8 cellular contexts compared by ENCODE assay signal in the genomic region with DNA sequence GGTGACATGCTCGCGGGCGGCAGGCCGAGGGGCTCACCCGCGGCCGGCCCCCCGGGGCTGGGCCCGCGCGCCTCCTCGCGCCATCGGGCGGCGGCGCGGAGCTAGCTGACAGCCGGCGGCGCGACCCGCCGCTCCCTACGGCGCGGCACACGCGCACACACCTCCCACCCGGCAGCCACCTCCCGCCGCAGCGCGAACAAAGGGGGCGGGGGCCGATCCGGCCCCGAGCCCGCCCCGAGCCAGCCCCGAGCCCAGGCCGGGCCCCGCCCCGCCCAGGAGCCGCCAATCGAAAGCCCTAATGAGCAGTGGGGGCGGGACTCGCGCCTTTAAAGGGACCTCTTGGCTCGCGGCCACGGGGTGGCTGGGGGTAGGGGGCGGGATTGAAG. TPM values are rescaled to one million over a fixed set of nuclear protein-coding genes. Genes with fewer than 3 reads are reported as not detected.
DNase-seq lines count a peak whose midpoint lies in the region; ATAC-seq and TF ChIP-seq lines count a peak whose summit lies in the region.

A gene with protein sequence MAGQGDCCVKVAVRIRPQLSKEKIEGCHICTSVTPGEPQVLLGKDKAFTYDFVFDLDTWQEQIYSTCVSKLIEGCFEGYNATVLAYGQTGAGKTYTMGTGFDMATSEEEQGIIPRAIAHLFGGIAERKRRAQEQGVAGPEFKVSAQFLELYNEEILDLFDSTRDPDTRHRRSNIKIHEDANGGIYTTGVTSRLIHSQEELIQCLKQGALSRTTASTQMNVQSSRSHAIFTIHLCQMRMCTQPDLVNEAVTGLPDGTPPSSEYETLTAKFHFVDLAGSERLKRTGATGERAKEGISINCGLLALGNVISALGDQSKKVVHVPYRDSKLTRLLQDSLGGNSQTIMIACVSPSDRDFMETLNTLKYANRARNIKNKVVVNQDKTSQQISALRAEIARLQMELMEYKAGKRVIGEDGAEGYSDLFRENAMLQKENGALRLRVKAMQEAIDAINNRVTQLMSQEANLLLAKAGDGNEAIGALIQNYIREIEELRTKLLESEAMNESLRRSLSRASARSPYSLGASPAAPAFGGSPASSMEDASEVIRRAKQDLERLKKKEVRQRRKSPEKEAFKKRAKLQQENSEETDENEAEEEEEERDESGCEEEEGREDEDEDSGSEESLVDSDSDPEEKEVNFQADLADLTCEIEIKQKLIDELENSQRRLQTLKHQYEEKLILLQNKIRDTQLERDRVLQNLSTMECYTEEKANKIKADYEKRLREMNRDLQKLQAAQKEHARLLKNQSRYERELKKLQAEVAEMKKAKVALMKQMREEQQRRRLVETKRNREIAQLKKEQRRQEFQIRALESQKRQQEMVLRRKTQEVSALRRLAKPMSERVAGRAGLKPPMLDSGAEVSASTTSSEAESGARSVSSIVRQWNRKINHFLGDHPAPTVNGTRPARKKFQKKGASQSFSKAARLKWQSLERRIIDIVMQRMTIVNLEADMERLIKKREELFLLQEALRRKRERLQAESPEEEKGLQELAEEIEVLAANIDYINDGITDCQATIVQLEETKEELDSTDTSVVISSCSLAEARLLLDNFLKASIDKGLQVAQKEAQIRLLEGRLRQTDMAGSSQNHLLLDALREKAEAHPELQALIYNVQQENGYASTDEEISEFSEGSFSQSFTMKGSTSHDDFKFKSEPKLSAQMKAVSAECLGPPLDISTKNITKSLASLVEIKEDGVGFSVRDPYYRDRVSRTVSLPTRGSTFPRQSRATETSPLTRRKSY (N-terminal part only) (minus strand): TSS at position 198 of the 386 bp plus-strand sequence. CDS start 331 bp downstream, outside the sequence.

- DNase-seq in GM19240 (ENCODE audit: insufficient read length, low spot score) (peak; percentile 77), NCI-H82 (lab: John Stamatoyannopoulos, UW) (peak; percentile 99), endodermal cell (peak; percentile 95), mucosa of gallbladder (ENCODE audit: low spot score) (peak; percentile 80)
- DNase-seq in activated CD8-positive, alpha-beta memory T cell treated with anti-CD3 and anti-CD28 coated beads for 48 hours (ENCODE audit: low read depth in 2 of 3, low spot score in 2 of 3) = peak; percentile 74 to 85 (median 75)
- DNase-seq in stimulated activated CD8-positive, alpha-beta memory T cell treated with anti-CD3 and anti-CD28 coated beads, Interleukin-7, amount 100 ng/mL, for 1 hour (ENCODE audit: low read depth in 2 of 2) = peak; percentile 75 to 82

- no peak for TF ChIP-seq CTCF in endodermal cell (conservative IDR thresholded peaks at IDR 0.05)

- peaks cover 0 to under 1% (median 0%) of the 10 kb centered on the region in 11 experiments; a peak in 2 of 22 replicates for H3K36me3 ChIP-seq in BLaER1 treated with 17β-estradiol and CSF1 and Interleukin-3, amounts not matched to agents 10 nM and 100 nM
- H3K36me3 ChIP-seq in endodermal cell (ENCODE audit: control insufficient read depth, insufficient read depth, low read length) = no peaks in the 10 kb centered on the region

- no peaks in the 10 kb centered on the region for H3K27me3 ChIP-seq in BLaER1 treated with 17β-estradiol and CSF1 and Interleukin-3, amounts not matched to agents 10 nM and 100 nM
- H3K27me3 ChIP-seq in endodermal cell (ENCODE audit: control insufficient read depth, insufficient read depth, low read length, poor library complexity, severe bottlenecking) = peaks cover 15% of the 10 kb centered on the region

- H3K27ac ChIP-seq in BLaER1 treated with 17β-estradiol and CSF1 and Interleukin-3, amounts not matched to agents 10 nM and 100 nM = peak within 1 kb of the TSS; percentile 56 to 97 (median 92); a peak in 21 of 22 replicates
- H3K27ac ChIP-seq in endodermal cell (ENCODE audit: low read depth, low read length) = peak within 1 kb of the TSS; percentile 16

- H3K9me3 Mint-ChIP-seq in endodermal cell = no peaks in the 10 kb centered on the region

- peak; percentile 46 for ATAC-seq in HG03460 (IDR thresholded peaks at IDR 0.05; ENCODE audit: unreplicated experiment)

- 0% methylated on average over 46 of the region's 53 CpGs; no CpG with 5 or more reads in 1 of the 2 experiments for WGBS in endodermal cell (ENCODE audit: insufficient coverage in 1 of 2, insufficient read length in 1 of 2), 2 experiments

- H3K27ac Mint-ChIP-seq in endodermal cell = no peak within 1 kb of the TSS

- peak within 1 kb of the TSS; percentile 75 to 93 (median 85) for H3K4me3 ChIP-seq in BLaER1 treated with 17β-estradiol and CSF1 and Interleukin-3, amounts not matched to agents 10 nM and 100 nM
- peak within 1 kb of the TSS; percentile 74 for H3K4me3 ChIP-seq in endodermal cell (ENCODE audit: low read length)

- H4K20me1 ChIP-seq in BLaER1 treated with 17β-estradiol and CSF1 and Interleukin-3, amounts not matched to agents 10 nM and 100 nM = peaks cover 0 to 20% (median 1%) of the 10 kb centered on the region in 11 experiments; a peak in 8 of 22 replicates

- peak within 1 kb of the TSS; percentile 83 to 95 (median 91) for H3K9ac ChIP-seq in BLaER1 treated with 17β-estradiol and CSF1 and Interleukin-3, amounts not matched to agents 10 nM and 100 nM
- H3K9ac ChIP-seq in endodermal cell (ENCODE audit: extremely low read depth, low read length, poor library complexity, severe bottlenecking) = no peak within 1 kb of the TSS

- no peaks in the 10 kb centered on the region for H3K36me3 Mint-ChIP-seq in endodermal cell (ENCODE audit: low read depth)

- peak within 1 kb of the TSS; percentile 64 for H3K4me3 Mint-ChIP-seq in endodermal cell

- H3K4me1 Mint-ChIP-seq in endodermal cell = peaks cover 43% of the 10 kb centered on the region

- peaks cover 86 to 94% (median 91%) of the 10 kb centered on the region in 10 experiments for H3K4me1 ChIP-seq in BLaER1 treated with 17β-estradiol and CSF1 and Interleukin-3, amounts not matched to agents 10 nM and 100 nM
- H3K4me1 ChIP-seq in endodermal cell (ENCODE audit: control insufficient read depth, insufficient read depth, low read length) = peaks cover 12% of the 10 kb centered on the region

- peaks cover 27% of the 10 kb centered on the region for H3K27me3 Mint-ChIP-seq in endodermal cell (ENCODE audit: insufficient read depth)

- no peaks in the 10 kb centered on the region for H3K9me3 ChIP-seq in BLaER1 treated with 17β-estradiol and CSF1 and Interleukin-3, amounts not matched to agents 10 nM and 100 nM (replicated peaks in 1 of 11)
- H3K9me3 ChIP-seq in endodermal cell (ENCODE audit: control insufficient read depth, low read length) = no peaks in the 10 kb centered on the region

- peak within 1 kb of the TSS; percentile 92 to 100 (median 99) for H3K4me2 ChIP-seq in BLaER1 treated with 17β-estradiol and CSF1 and Interleukin-3, amounts not matched to agents 10 nM and 100 nM

RNA-seq across cellular contexts. Expression of the gene that starts here (rescaled TPM):
- 10 to 100 TPM in 1 of 2 donors, 1 to 10 TPM in 1; 8.8 to 14.7 TPM for total RNA-seq in endodermal cell
- 28.2 TPM for polyA plus RNA-seq in endodermal cell (2013, experiment 1 of 2)
- polyA plus RNA-seq in endodermal cell (2013, experiment 2 of 2) = 28.2 TPM
- total RNA-seq in mucosa of gallbladder = 4.9 TPM

Comparison
In these comparisons a context has a peak if more than half of its experiments do, and no peak if none do; other contexts are left out.
1. Peak in every context shown above with its lines: DNase-seq, ATAC-seq, H3K4me3 ChIP-seq and H3K27ac ChIP-seq.